20 cellular contexts compared by ENCODE assay signal in the genomic region with DNA sequence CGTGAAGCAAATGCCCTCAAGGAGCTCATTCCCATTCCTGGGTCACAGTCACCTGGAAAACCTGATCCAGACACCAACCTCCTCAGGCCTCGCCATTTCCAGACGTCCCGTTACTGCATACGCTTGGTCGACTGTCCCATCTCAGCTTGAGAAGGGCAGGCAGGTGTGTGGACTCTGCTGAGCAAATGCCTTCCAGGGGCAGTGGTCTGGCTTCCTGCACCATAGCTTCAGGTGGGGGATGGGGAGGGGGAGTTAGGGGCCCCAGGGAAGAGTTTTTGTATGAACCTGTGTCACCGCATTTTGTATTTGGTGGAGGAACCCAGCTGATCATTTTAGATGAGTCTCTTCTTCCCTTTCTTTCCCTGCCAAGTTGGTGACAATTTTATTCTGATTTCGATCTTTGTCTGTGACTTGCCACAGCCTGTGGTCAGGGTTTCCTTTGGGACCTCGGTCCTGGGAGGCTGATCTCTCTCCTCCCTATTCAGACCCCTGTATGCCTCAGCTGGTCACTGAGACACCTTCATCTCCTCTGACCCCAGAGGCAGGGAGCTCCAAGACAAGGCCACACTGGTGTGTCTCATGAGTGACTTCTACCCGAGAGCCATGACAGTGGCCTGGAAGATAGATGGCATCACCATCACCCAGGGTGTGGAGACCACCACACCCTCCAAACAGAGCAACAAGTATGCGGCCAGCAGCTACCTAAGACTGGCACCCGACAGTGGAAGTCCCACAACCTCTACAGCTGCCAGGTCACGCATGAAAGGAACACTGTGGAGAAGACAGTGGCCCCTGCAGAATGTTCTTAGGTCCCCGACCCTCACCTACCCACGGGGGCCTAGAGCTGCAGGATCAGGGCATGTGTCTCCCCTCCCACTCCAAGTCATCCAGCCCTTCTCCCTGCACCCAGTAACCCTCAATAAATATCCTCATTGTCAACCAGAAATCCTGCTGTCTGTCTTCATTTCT. TPM values are rescaled to one million over a fixed set of nuclear protein-coding genes. Genes with fewer than 3 reads are reported as not detected.
"Had no signal": no experiment of that assay in that cellular context is flagged by ENCODE, and none has a peak within 500 bp of the region (broad histone marks: within the 10 kb centered on the region; RNA-seq: fewer than 3 reads in every experiment).

No MANE protein-coding gene starts in this region.

- H3K9me3 ChIP-seq: breast epithelium, colonic mucosa, esophagus squamous epithelium, heart left ventricle, thyroid gland, upper lobe of right lung had no signal

- H3K36me3 ChIP-seq: breast epithelium, colonic mucosa, esophagus squamous epithelium, heart left ventricle, thyroid gland, upper lobe of right lung had no signal

- H3K4me1 Mint-ChIP-seq: activated naive CD8-positive, alpha-beta T cell treated with anti-CD3 and anti-CD28 coated beads for 36 hours; central memory CD8-positive, alpha-beta T cell; nephron progenitor cell had no signal

- H3K4me3 ChIP-seq: breast epithelium, colonic mucosa, esophagus squamous epithelium, heart left ventricle, thyroid gland, upper lobe of right lung had no signal

- H3K4me1 ChIP-seq: breast epithelium, colonic mucosa, esophagus squamous epithelium, heart left ventricle, thyroid gland, upper lobe of right lung had no signal

- H3K9me3 Mint-ChIP-seq: activated naive CD8-positive, alpha-beta T cell treated with anti-CD3 and anti-CD28 coated beads for 36 hours; central memory CD8-positive, alpha-beta T cell; stimulated activated naive CD8-positive, alpha-beta T cell treated with anti-CD3 and anti-CD28 coated beads, Interleukin-15, Interleukin-2, amounts not matched to agents 100 ng/mL and 50 ng/mL, for 24 hours had no signal

- H3K27ac ChIP-seq: breast epithelium, colonic mucosa, esophagus squamous epithelium, heart left ventricle, thyroid gland, upper lobe of right lung had no signal

- H3K4me3 Mint-ChIP-seq: activated naive CD8-positive, alpha-beta T cell treated with anti-CD3 and anti-CD28 coated beads for 36 hours; central memory CD8-positive, alpha-beta T cell; nephron progenitor cell; stimulated activated naive CD8-positive, alpha-beta T cell treated with anti-CD3 and anti-CD28 coated beads, Interleukin-15, Interleukin-2, amounts not matched to agents 100 ng/mL and 50 ng/mL, for 24 hours had no signal

- DNase-seq: activated naive CD4-positive, alpha-beta T cell treated with Interleukin-2 at 50 U/mL for 16 hours; activated naive CD8-positive, alpha-beta T cell treated with anti-CD3 and anti-CD28 coated beads for 36 hours; activated T-cell treated with anti-CD3 and anti-CD28 coated beads, Interleukin-2, amount 50 U/mL, for 48 hours; colonic mucosa; esophagus squamous epithelium; left cardiac atrium; nephron progenitor cell; nucleus accumbens; stimulated activated CD4-positive, alpha-beta T cell treated with anti-CD3 and anti-CD28 coated beads, Interleukin-4, amount 100 ng/mL, for 1 hour; substantia nigra; T-helper 1 cell; thyroid gland; upper lobe of right lung had no signal

- H3K36me3 Mint-ChIP-seq: activated naive CD8-positive, alpha-beta T cell treated with anti-CD3 and anti-CD28 coated beads for 36 hours had no signal

- H3K27me3 Mint-ChIP-seq: activated naive CD8-positive, alpha-beta T cell treated with anti-CD3 and anti-CD28 coated beads for 36 hours; stimulated activated naive CD8-positive, alpha-beta T cell treated with anti-CD3 and anti-CD28 coated beads, Interleukin-15, Interleukin-2, amounts not matched to agents 100 ng/mL and 50 ng/mL, for 24 hours had no signal

- H3K27me3 ChIP-seq: colonic mucosa, thyroid gland had no signal

- ATAC-seq: heart left ventricle, left cardiac atrium, upper lobe of right lung had no signal

- H3K27ac Mint-ChIP-seq: activated naive CD8-positive, alpha-beta T cell treated with anti-CD3 and anti-CD28 coated beads for 36 hours; nephron progenitor cell; stimulated activated naive CD8-positive, alpha-beta T cell treated with anti-CD3 and anti-CD28 coated beads, Interleukin-15, Interleukin-2, amounts not matched to agents 100 ng/mL and 50 ng/mL, for 24 hours had no signal

RNA-seq across cellular contexts. Expression of a gene that starts 22.9 kb away (rescaled TPM):
- total RNA-seq: activated CD8-positive, alpha-beta memory T cell treated with anti-CD3 and anti-CD28 coated beads for 36 hours; myocyte; renal cortical epithelial cell had no signal
